Comparison of ENCODE assay signal across 8 cellular contexts in genomic region chr2:239275037-239275685, GRCh38.
A peak's percentile ranks its signal among the peaks of the same experiment; 100 is the strongest.
DNase-seq lines count a peak whose midpoint lies in the region; ATAC-seq and TF ChIP-seq lines count a peak whose summit lies in the region.

No MANE protein-coding gene starts in this region.

- no peaks in the 10 kb centered on the region for H3K36me3 ChIP-seq in OCI-LY3 (replicated peaks; ENCODE audit: low read depth, low read length)

- H3K4me2 ChIP-seq in OCI-LY3 (ENCODE audit: low read length), result peak overlapping the region; percentile 61

- H3K4me3 ChIP-seq in OCI-LY3 (ENCODE audit: low read length) (peak overlapping the region; percentile 54), fibroblast of mammary gland (ENCODE audit: control insufficient read depth, low read depth, low read length) (peak overlapping the region; percentile 20)

- no peak overlapping the region for H3K27ac ChIP-seq in OCI-LY3 (ENCODE audit: low read length)
- peak overlapping the region; percentile 50 for H3K27ac ChIP-seq in temporal lobe (ENCODE audit: low read depth, low read length)

- H3K27me3 ChIP-seq in OCI-LY3 (ENCODE audit: low read depth, low read length), result peaks cover 47% of the 10 kb centered on the region

- TF ChIP-seq CTCF in OCI-LY3 (IDR thresholded peaks at IDR 0.05; ENCODE audit: low read depth, low read length), result peak; percentile 15; the same call in 1 of the 2 replicates
- TF ChIP-seq CTCF in fibroblast of mammary gland (conservative IDR thresholded peaks at IDR 0.05; ENCODE audit: control insufficient read depth, insufficient read depth, low read depth, low read length), result no peak
- TF ChIP-seq CTCF in omental fat pad (IDR thresholded peaks at IDR 0.05), result no peak

- H4K20me1 ChIP-seq in OCI-LY3 (ENCODE audit: insufficient read depth, low read length), result peaks cover 96% of the 10 kb centered on the region

- H2AFZ ChIP-seq in OCI-LY3 (ENCODE audit: low read depth, low read length), result no peak overlapping the region

- peak; percentile 43 to 65 for DNase-seq in SHP77 (lab: John Stamatoyannopoulos, UW)
- no peak for DNase-seq in SHP77 treated with DMSO at 0.1 percent for 48 hours (lab: John Stamatoyannopoulos, UW)
- peak; percentile 56 to 74 for DNase-seq in activated T-helper 1 cell treated with anti-CD3 and anti-CD28 coated beads, Interleukin-2, amount 50 U/mL, for 16 hours (ENCODE audit: low read depth in 1 of 2, low spot score in 1 of 2)
- peak; percentile 99 for DNase-seq in fibroblast of mammary gland (ENCODE audit: low read depth)
- DNase-seq in omental fat pad (ENCODE audit: low spot score), result peak; percentile 35

- peak; percentile 54 for ATAC-seq in omental fat pad (ENCODE audit: low FRiP score)
- no peak for ATAC-seq in GM18498 (IDR thresholded peaks at IDR 0.05; ENCODE audit: unreplicated experiment)

- H3K9ac ChIP-seq in OCI-LY3 (ENCODE audit: low read length), result no peak overlapping the region

- peaks cover 13% of the 10 kb centered on the region for H3K4me1 ChIP-seq in OCI-LY3 (ENCODE audit: low read length)

- no peaks in the 10 kb centered on the region for H3K79me2 ChIP-seq in OCI-LY3 (ENCODE audit: low read length)

- no peaks in the 10 kb centered on the region for H3K9me3 ChIP-seq in OCI-LY3 (ENCODE audit: insufficient read depth, low read length)
